Comparison of ENCODE assay signal across 8 cellular contexts in the genomic region with DNA sequence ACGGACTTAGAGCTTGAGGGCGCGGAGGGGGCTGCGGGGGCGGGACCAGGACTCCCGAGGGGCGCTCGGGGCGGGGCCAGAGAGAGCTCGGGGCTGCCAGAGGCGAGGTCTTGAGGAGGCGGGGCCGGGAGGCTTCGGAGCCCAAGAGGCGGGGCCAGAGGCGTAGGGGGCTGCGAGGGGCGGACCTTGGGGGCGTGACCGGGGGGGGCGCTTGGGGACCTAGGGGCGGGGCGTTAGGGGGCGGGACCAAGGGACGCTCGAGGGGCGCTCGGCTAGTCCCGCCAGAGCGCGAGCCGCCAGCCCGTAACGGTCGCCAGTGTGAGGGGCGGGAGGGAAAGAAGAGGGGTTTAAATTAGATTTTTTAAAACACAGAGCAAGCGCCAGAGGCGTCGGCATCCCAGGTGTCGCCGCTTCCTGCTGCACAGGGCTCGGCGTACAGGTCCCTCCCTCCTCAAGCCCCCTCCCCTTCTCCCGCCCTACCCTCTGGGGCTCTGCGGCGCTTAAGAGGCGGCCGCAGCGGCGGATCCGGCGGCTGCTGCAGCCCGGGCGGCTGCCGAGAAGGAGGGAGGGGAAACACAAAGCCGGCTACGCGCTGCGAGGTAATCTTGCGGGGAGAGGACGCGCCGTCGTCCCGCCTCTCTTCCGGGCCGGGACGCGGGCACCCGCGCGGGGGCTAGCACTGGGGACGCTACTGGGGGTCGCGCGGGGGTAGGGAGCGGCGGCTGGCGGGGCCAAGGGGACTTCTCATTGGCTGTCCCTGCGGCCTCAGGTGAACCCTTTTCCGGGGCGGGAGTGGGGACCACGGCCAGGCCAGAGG. TPM values are rescaled to one million over a fixed set of nuclear protein-coding genes. Genes with fewer than 3 reads are reported as not detected.
DNase-seq lines count a peak whose midpoint lies in the region; TF ChIP-seq lines count a peak whose summit lies in the region.

A gene with protein sequence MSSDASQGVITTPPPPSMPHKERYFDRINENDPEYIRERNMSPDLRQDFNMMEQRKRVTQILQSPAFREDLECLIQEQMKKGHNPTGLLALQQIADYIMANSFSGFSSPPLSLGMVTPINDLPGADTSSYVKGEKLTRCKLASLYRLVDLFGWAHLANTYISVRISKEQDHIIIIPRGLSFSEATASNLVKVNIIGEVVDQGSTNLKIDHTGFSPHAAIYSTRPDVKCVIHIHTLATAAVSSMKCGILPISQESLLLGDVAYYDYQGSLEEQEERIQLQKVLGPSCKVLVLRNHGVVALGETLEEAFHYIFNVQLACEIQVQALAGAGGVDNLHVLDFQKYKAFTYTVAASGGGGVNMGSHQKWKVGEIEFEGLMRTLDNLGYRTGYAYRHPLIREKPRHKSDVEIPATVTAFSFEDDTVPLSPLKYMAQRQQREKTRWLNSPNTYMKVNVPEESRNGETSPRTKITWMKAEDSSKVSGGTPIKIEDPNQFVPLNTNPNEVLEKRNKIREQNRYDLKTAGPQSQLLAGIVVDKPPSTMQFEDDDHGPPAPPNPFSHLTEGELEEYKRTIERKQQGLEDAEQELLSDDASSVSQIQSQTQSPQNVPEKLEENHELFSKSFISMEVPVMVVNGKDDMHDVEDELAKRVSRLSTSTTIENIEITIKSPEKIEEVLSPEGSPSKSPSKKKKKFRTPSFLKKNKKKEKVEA (plus strand): TSS at position 284 of the 817 bp plus-strand sequence. CDS start 92,670 bp downstream, outside the sequence.

- H3K4me3 ChIP-seq in GM23248: peak within 1 kb of the TSS; percentile 89
- H3K4me3 ChIP-seq in SJCRH30: peak within 1 kb of the TSS; percentile 71
- peak within 1 kb of the TSS; percentile 51 to 85 for H3K4me3 ChIP-seq in foreskin fibroblast (ENCODE audit: low read depth in 1 of 2, low read length in 2 of 2)
- H3K4me3 ChIP-seq in neuron (ENCODE audit: low read length): peak within 1 kb of the TSS; percentile 67

- peaks cover 50% of the 10 kb centered on the region for H3K79me2 ChIP-seq in GM23248 (ENCODE audit: insufficient read depth)

- H2AFZ ChIP-seq in GM23248 (peak within 1 kb of the TSS; percentile 73), neuron (ENCODE audit: low read depth, low read length) (peak within 1 kb of the TSS; percentile 93)

- H4K20me1 ChIP-seq in GM23248 (ENCODE audit: insufficient read depth): peaks cover 23% of the 10 kb centered on the region; the same call in 1 of the 2 replicates

- DNase-seq in EL (peak; percentile 94), GM23248 (peak; percentile 98), Kasumi-1 (lab: John Stamatoyannopoulos, UW) (peak; percentile 94), SJCRH30 (peak; percentile 99), foreskin fibroblast (peak; percentile 91 to 97), stromal cell of bone marrow (ENCODE audit: low read depth) (peak; percentile 88)
- DNase-seq in activated gamma-delta T cell treated with anti-CD3 and anti-CD28 coated beads, Interleukin-2, amount 50 U/mL, for 16 hours (ENCODE audit: low read depth): peak; percentile 89

- H3K4me2 ChIP-seq in GM23248 (ENCODE audit: unreplicated experiment): peak within 1 kb of the TSS; percentile 97

- peaks cover 39% of the 10 kb centered on the region for H3K4me1 ChIP-seq in GM23248 (ENCODE audit: insufficient read depth)
- H3K4me1 ChIP-seq in SJCRH30: peaks cover 20% of the 10 kb centered on the region
- peaks cover 62% of the 10 kb centered on the region for H3K4me1 ChIP-seq in neuron (ENCODE audit: insufficient read depth, low read length)

- H3K9me2 ChIP-seq in GM23248 (ENCODE audit: insufficient read depth): no peaks in the 10 kb centered on the region

- in situ Hi-C loops in GM23248 (cut with MboI): no loop called here

- WGBS in GM23248 (ENCODE audit: low coverage in 1 of 2, low lambda C conversion rate in 2 of 2, missing lambda C conversion rate in 2 of 2), 2 experiments: 1% methylated on average over 30 to 81 of the region's 83 CpGs

- H3K36me3 ChIP-seq in GM23248 (ENCODE audit: low read depth): no peaks in the 10 kb centered on the region
- no peaks in the 10 kb centered on the region for H3K36me3 ChIP-seq in SJCRH30
- H3K36me3 ChIP-seq in neuron (ENCODE audit: insufficient read depth, low read length): no peaks in the 10 kb centered on the region

- peak within 1 kb of the TSS; percentile 96 for H3K27ac ChIP-seq in GM23248
- H3K27ac ChIP-seq in SJCRH30: peak within 1 kb of the TSS; percentile 94

- H3F3A ChIP-seq in GM23248 (ENCODE audit: insufficient read depth): peaks cover 38% of the 10 kb centered on the region

- no peaks in the 10 kb centered on the region for H3K9me3 ChIP-seq in GM23248 (ENCODE audit: low read depth)
- no peaks in the 10 kb centered on the region for H3K9me3 ChIP-seq in SJCRH30 (replicated peaks)
- no peaks in the 10 kb centered on the region for H3K9me3 ChIP-seq in neuron (ENCODE audit: low read length)

- no peak for TF ChIP-seq CTCF in foreskin fibroblast (IDR thresholded peaks at IDR 0.05; ENCODE audit: low read depth, low read length)

- H3K27me3 ChIP-seq in GM23248 (replicated peaks; ENCODE audit: insufficient read depth): no peaks in the 10 kb centered on the region
- H3K27me3 ChIP-seq in SJCRH30: no peaks in the 10 kb centered on the region
- H3K27me3 ChIP-seq in neuron (ENCODE audit: insufficient read depth, low read length): no peaks in the 10 kb centered on the region

- peak within 1 kb of the TSS; percentile 94 for H3K9ac ChIP-seq in GM23248

RNA-seq across cellular contexts. Expression of the gene that starts here (rescaled TPM):
- 128 and 1,101 TPM in 2 replicates for total RNA-seq in GM23248 (2014; rRNA removed; shearing (Covaris generic))
- 129 and 133 TPM in 2 replicates for polyA plus RNA-seq in GM23248 (2016; fragmentation: Nextera tagmentation; extraction: Ambion mirVana)
- 51.2 and 57.8 TPM in 2 replicates for total RNA-seq in SJCRH30 (2014; rRNA removed; shearing (Covaris generic))

Comparison
In these comparisons a context has a peak if more than half of its experiments do, and no peak if none do; other contexts are left out.
1. Peak in every context shown above with its lines: DNase-seq, H3K4me3 ChIP-seq and H3K27ac ChIP-seq.